In genomic region chr12:55816876-55817351, GRCh38 we compare ENCODE assay signal across 6 cellular contexts. TPM values are rescaled to one million over a fixed set of nuclear protein-coding genes. Genes with fewer than 3 reads are reported as not detected.
DNase-seq lines count a peak whose midpoint lies in the region; ATAC-seq lines count a peak whose summit lies in the region.

No MANE protein-coding gene starts in this region.

- H3K36me3 ChIP-seq in esophagus (ENCODE audit: control insufficient read depth in 2 of 2, insufficient read depth in 2 of 2, low read length in 1 of 2) (peaks cover 10 to 16% of the 10 kb centered on the region in 2 donors), subcutaneous abdominal adipose tissue (ENCODE audit: control insufficient read depth in 5 of 5, insufficient read depth in 5 of 5, low read length in 5 of 5) (peaks cover 18 to 52% (median 28%) of the 10 kb centered on the region in 5 donors)

- peak overlapping the region; percentile 88 to 97 for H3K27ac ChIP-seq in esophagus (ENCODE audit: low read depth in 2 of 2, low read length in 1 of 2)
- H3K27ac ChIP-seq in subcutaneous abdominal adipose tissue (ENCODE audit: low read depth, low read length) = peak overlapping the region; percentile 84

- H3K4me3 ChIP-seq in esophagus (ENCODE audit: low read depth in 1 of 2, low read length in 2 of 2) (peak overlapping the region; percentile 68 to 99), subcutaneous abdominal adipose tissue (ENCODE audit: low read depth in 1 of 5, low read length in 5 of 5) (peak overlapping the region; percentile 80 to 99 (median 93))

- WGBS in esophagus, 2 donors = 0% methylated on average over 14 of the region's 14 CpGs

- H3K9me3 ChIP-seq in esophagus (ENCODE audit: control insufficient read depth in 2 of 2, insufficient read depth in 1 of 2, low read depth in 1 of 2, low read length in 1 of 2) (no peaks in the 10 kb centered on the region), subcutaneous abdominal adipose tissue (ENCODE audit: control insufficient read depth in 5 of 5, low read length in 5 of 5) (no peaks in the 10 kb centered on the region)

- peak overlapping the region; percentile 84 to 98 (median 88) for H3K9ac ChIP-seq in subcutaneous abdominal adipose tissue (ENCODE audit: low read length in 5 of 5)

- peak; percentile 57 for DNase-seq in NAMALWA (ENCODE audit: low spot score)
- no peak for DNase-seq in NCI-H1417 treated with DMSO at 0.1 percent for 48 hours (lab: John Stamatoyannopoulos, UW)

- no peak for ATAC-seq in GM21515 (IDR thresholded peaks at IDR 0.05; ENCODE audit: unreplicated experiment)
- ATAC-seq in GM19328 (IDR thresholded peaks at IDR 0.05; ENCODE audit: unreplicated experiment) = no peak

- H3K4me1 ChIP-seq in esophagus (ENCODE audit: control insufficient read depth in 2 of 2, insufficient read depth in 2 of 2, low read length in 1 of 2) (peaks cover 4 to 8% of the 10 kb centered on the region in 2 donors), subcutaneous abdominal adipose tissue (ENCODE audit: control insufficient read depth in 5 of 5, insufficient read depth in 5 of 5, low read length in 5 of 5) (peaks cover 9 to 32% (median 30%) of the 10 kb centered on the region in 5 donors)

- no peaks in the 10 kb centered on the region for H3K27me3 ChIP-seq in esophagus (ENCODE audit: control insufficient read depth in 1 of 2, insufficient read depth in 2 of 2, low read length in 2 of 2)
- H3K27me3 ChIP-seq in subcutaneous abdominal adipose tissue (ENCODE audit: control insufficient read depth in 5 of 5, insufficient read depth in 4 of 5, low read length in 5 of 5) = peaks cover 0 to 3% (median 0%) of the 10 kb centered on the region in 5 donors

RNA-seq across cellular contexts. Expression of gene SARNP, which starts 0.6 kb away (rescaled TPM):
- polyA plus RNA-seq in esophagus = 10 to 100 TPM; 56.2 to 78.7 TPM

RNA-seq across cellular contexts. Expression of gene ORMDL2, which starts 0.9 kb away (rescaled TPM):
- polyA plus RNA-seq in esophagus = 100 to 1,000 TPM in 1 of 2 donors, 10 to 100 TPM in 1; 97.1 to 100 TPM

RNA-seq across cellular contexts. Expression of gene DNAJC14, which starts 12.5 kb away (rescaled TPM):
- 10 to 100 TPM in 1 of 2 donors, 1 to 10 TPM in 1; 7.4 to 10.7 TPM for polyA plus RNA-seq in esophagus

RNA-seq across cellular contexts. Expression of gene MMP19, which starts 25.8 kb away (rescaled TPM):
- under 1 TPM; 0.63 to 0.76 TPM for polyA plus RNA-seq in esophagus
